In the genomic region with DNA sequence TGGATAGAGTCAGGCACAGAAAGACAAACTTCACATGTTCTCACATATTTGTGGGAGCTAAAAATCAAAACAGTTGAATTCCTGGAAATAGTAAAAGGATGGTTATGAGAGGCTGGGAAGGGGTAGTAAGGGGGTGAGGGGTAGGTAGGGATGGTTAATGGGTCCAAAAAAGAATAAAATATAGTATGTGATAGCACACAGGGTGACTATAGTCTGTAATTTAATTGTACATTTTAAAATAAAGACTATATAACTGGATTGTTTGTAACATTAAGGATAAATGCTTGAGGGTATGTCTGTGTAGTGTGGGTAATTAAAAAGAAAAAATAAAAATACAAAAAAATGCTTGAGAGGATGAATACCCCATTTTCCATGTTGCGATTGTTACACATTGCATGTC, we compare ENCODE assay signal across 24 cellular contexts.
"Had no signal": no experiment of that assay in that cellular context is flagged by ENCODE, and none has a peak within 500 bp of the region (broad histone marks: within the 10 kb centered on the region; RNA-seq: fewer than 3 reads in every experiment).

No MANE protein-coding gene starts in this region.

- H3K9me3 Mint-ChIP-seq: mesothelial cell of epicardium; naive B cell; nephron; neural crest cell; stimulated activated memory B cell treated with anti-CD40 and anti-IgM and Interleukin-4, amounts not matched to agents 10 μg/mL and 1 μg/mL and 100 μg/mL, for 72 hours; stimulated activated naive CD8-positive, alpha-beta T cell treated with anti-CD3 and anti-CD28 coated beads, Interleukin-15, amount 100 ng/mL, for 72 hours; type B pancreatic cell had no signal

- H3K4me3 Mint-ChIP-seq: mesothelial cell of epicardium; naive B cell; nephron; neural crest cell; stimulated activated memory B cell treated with anti-CD40 and anti-IgM and Interleukin-4, amounts not matched to agents 10 μg/mL and 1 μg/mL and 100 μg/mL, for 72 hours; stimulated activated naive CD8-positive, alpha-beta T cell treated with anti-CD3 and anti-CD28 coated beads, Interleukin-15, amount 100 ng/mL, for 72 hours; type B pancreatic cell had no signal

- DNase-seq: islet precursor cell; left ventricle myocardium inferior; mesendoderm; naive B cell; nucleus accumbens; pancreas; posterior cingulate gyrus; retina; right cardiac atrium; sigmoid colon; small intestine; stimulated activated CD4-positive, alpha-beta T cell treated with anti-CD3 and anti-CD28 coated beads, Interleukin-1b, Interleukin-23, amount 100 ng/mL, for 48 hours; stimulated activated CD4-positive, alpha-beta T cell treated with anti-CD3 and anti-CD28 coated beads, Interleukin-2, amount 100 ng/mL, for 48 hours; stimulated activated CD4-positive, alpha-beta T cell treated with anti-CD3 and anti-CD28 coated beads, Interleukin-4, amount 100 ng/mL, for 4 hours; stimulated activated CD8-positive, alpha-beta memory T cell treated with anti-CD3 and anti-CD28 coated beads, Interleukin-4, amount 100 ng/mL, for 48 hours; stimulated activated naive CD4-positive, alpha-beta T cell treated with Interleukin-2 at 50 U/mL for 16 hours; stimulated activated naive CD8-positive, alpha-beta T cell treated with anti-CD3 and anti-CD28 coated beads, Interleukin-15, amount 100 ng/mL, for 72 hours; substantia nigra; uterus had no signal

- H3K27me3 Mint-ChIP-seq: naive B cell; stimulated activated memory B cell treated with anti-CD40 and anti-IgM and Interleukin-4, amounts not matched to agents 10 μg/mL and 1 μg/mL and 100 μg/mL, for 72 hours; stimulated activated naive CD8-positive, alpha-beta T cell treated with anti-CD3 and anti-CD28 coated beads, Interleukin-15, amount 100 ng/mL, for 72 hours; type B pancreatic cell had no signal

- ATAC-seq: pancreas; right cardiac atrium; stimulated activated memory B cell treated with anti-CD40 and anti-IgM and Interleukin-4, amounts not matched to agents 10 μg/mL and 1 μg/mL and 100 μg/mL, for 72 hours; stimulated activated naive CD8-positive, alpha-beta T cell treated with anti-CD3 and anti-CD28 coated beads, Interleukin-15, amount 100 ng/mL, for 72 hours had no signal

- H3K27ac Mint-ChIP-seq: mesothelial cell of epicardium; nephron; stimulated activated memory B cell treated with anti-CD40 and anti-IgM and Interleukin-4, amounts not matched to agents 10 μg/mL and 1 μg/mL and 100 μg/mL, for 72 hours; type B pancreatic cell had no signal
